8 cellular contexts compared by ENCODE assay signal in genomic region chr17:63773272-63774140, GRCh38. TPM values are rescaled to one million over a fixed set of nuclear protein-coding genes. Genes with fewer than 3 reads are reported as not detected.
DNase-seq lines count a peak whose midpoint lies in the region; ATAC-seq, FAIRE-seq and TF ChIP-seq lines count a peak whose summit lies in the region.

CCDC47 (minus strand) TSS chr17:63773597; CDS start chr17:63766175, 7,422 bp downstream.

- H3K9me3 ChIP-seq in Loucy (ENCODE audit: insufficient read depth, low read depth, low read length): no peaks in the 10 kb centered on the region

- peak; percentile 96 for FAIRE-seq in H54 (lab: Jason Lieb, UNC)

- peak within 1 kb of the TSS; percentile 87 to 99 (median 96) for H3K4me3 Mint-ChIP-seq in naive thymus-derived CD8-positive, alpha-beta T cell

- H3K4me1 Mint-ChIP-seq in naive thymus-derived CD8-positive, alpha-beta T cell: peaks cover 30 to 81% (median 70%) of the 10 kb centered on the region in 4 donors

- H3K36me3 Mint-ChIP-seq in naive thymus-derived CD8-positive, alpha-beta T cell: peaks cover 0 to 42% (median 0%) of the 10 kb centered on the region in 3 donors

- no peaks in the 10 kb centered on the region for H3K27me3 ChIP-seq in Loucy (ENCODE audit: insufficient read depth, low read length, poor library complexity, severe bottlenecking)

- H3F3A ChIP-seq in Loucy (ENCODE audit: low read depth): 0 out of 2 replicates have a peak, but pooled peaks cover 4% of the 10 kb centered on the region

- H2AFZ ChIP-seq in Loucy (ENCODE audit: low read length): peak within 1 kb of the TSS; percentile 86

- H3K9ac ChIP-seq in Loucy (ENCODE audit: low read depth, low read length, poor library complexity, severe bottlenecking): peak within 1 kb of the TSS; percentile 96

- peak within 1 kb of the TSS; percentile 98 for H3K4me2 ChIP-seq in Loucy (ENCODE audit: low read depth, low read length, poor library complexity, severe bottlenecking)

- H3K4me3 ChIP-seq in Loucy (ENCODE audit: low read length, poor library complexity, severe bottlenecking): peak within 1 kb of the TSS; percentile 92
- H3K4me3 ChIP-seq in fibroblast of mammary gland (ENCODE audit: control insufficient read depth, low read depth, low read length): peak within 1 kb of the TSS; percentile 98

- no peaks in the 10 kb centered on the region for H3K9me2 ChIP-seq in Loucy (replicated peaks; ENCODE audit: low read depth, low read length)

- TF ChIP-seq POLR2A in H54 (IDR thresholded peaks at IDR 0.05; ENCODE audit: low read depth, low read length): peak; percentile 97
- TF ChIP-seq POLR2A in Raji (IDR thresholded peaks at IDR 0.05; ENCODE audit: insufficient read depth, low read depth, low read length): peak; percentile 80

- peak within 1 kb of the TSS; percentile 91 to 100 (median 99) for H3K27ac Mint-ChIP-seq in naive thymus-derived CD8-positive, alpha-beta T cell

- ATAC-seq in naive thymus-derived CD8-positive, alpha-beta T cell: peak; percentile 86 to 88

- DNase-seq in EL: peak; percentile 100
- peak; percentile 98 for DNase-seq in H54 (ENCODE audit: insufficient read length, low spot score)
- DNase-seq in activated T-helper 9 cell treated with anti-CD3 and anti-CD28 coated beads, Interleukin-2, amount 50 U/mL, for 16 hours (ENCODE audit: low read depth): peak; percentile 97
- DNase-seq in fibroblast of mammary gland (ENCODE audit: low read depth): peak; percentile 99
- DNase-seq in naive thymus-derived CD8-positive, alpha-beta T cell: peak; percentile 94 to 99 (median 98)
- peak; percentile 96 to 99 (median 98) for DNase-seq in stimulated activated naive CD4-positive, alpha-beta T cell (lab: John Stamatoyannopoulos, UW)

- H3K27me3 Mint-ChIP-seq in naive thymus-derived CD8-positive, alpha-beta T cell: no peaks in the 10 kb centered on the region

- peaks cover 65% of the 10 kb centered on the region for H4K20me1 ChIP-seq in Loucy (ENCODE audit: insufficient read depth, low read length, poor library complexity, severe bottlenecking)

- peaks cover 4% of the 10 kb centered on the region; the same call in 1 of the 2 replicates for H3K36me3 ChIP-seq in Loucy (ENCODE audit: insufficient read depth, low read length)

- no peaks in the 10 kb centered on the region for H3K9me3 Mint-ChIP-seq in naive thymus-derived CD8-positive, alpha-beta T cell

- TF ChIP-seq CTCF in Loucy (conservative IDR thresholded peaks at IDR 0.05; ENCODE audit: low read length) (no peak), fibroblast of mammary gland (conservative IDR thresholded peaks at IDR 0.05; ENCODE audit: control insufficient read depth, insufficient read depth, low read depth, low read length) (no peak)

- peaks cover 51% of the 10 kb centered on the region for H3K4me1 ChIP-seq in Loucy (ENCODE audit: insufficient read depth, low read length, poor library complexity, severe bottlenecking)

- POLR2A ChIA-PET in naive thymus-derived CD8-positive, alpha-beta T cell (lab: Charles Lee): interaction anchor here (0.5 to 6.5 kb wide), 34 partner anchors 10 to 732 kb away, joined by 3 to 264 read pairs (median 10); partner anchors contain the start of genes CEP95, DDX5, LIMD2 and MAP3K3

- peaks cover 92% of the 10 kb centered on the region for H3K79me2 ChIP-seq in Loucy (ENCODE audit: insufficient read depth, low read length)

RNA-seq across cellular contexts. Expression of gene CCDC47, which starts in this region (rescaled TPM):
- total RNA-seq in naive thymus-derived CD8-positive, alpha-beta T cell: 10 to 100 TPM; 29.5 to 34.9 TPM
- polyA plus RNA-seq in naive thymus-derived CD8-positive, alpha-beta T cell: 10 to 100 TPM; 21.8 to 34.8 (median 26.0) TPM

Comparison
In these comparisons a context has a peak if more than half of its experiments do, and no peak if none do; other contexts are left out.
1. Peak in every context shown above with its lines: DNase-seq, ATAC-seq and H3K4me3 ChIP-seq.